Comparison of ENCODE assay signal across 9 cellular contexts in the genomic region with DNA sequence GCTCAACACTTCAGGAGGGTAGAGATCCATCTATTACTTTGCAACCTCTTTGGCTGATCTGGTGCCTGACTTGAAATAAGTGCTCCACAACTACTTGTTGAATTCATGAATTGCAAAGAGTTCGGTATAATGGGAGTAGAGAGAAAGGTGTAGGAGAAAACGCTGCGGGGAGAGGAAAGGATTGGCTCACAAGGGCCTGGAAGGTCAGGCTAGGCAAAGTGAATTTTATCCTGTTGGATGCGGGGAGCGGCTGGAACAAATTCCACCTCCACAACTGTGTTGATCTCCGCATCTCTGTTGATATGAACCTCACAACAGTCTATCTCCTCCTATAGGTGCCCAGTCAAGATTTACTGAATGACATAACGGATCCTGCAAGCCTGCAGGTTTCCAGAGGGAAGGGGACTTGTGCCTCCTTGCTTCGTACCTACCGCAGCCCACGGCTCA. TPM values are rescaled to one million over a fixed set of nuclear protein-coding genes. Genes with fewer than 3 reads are reported as not detected.
DNase-seq lines count a peak whose midpoint lies in the region; ATAC-seq and TF ChIP-seq lines count a peak whose summit lies in the region.
"Had no signal": no experiment of that assay in that cellular context is flagged by ENCODE, and none has a peak within 500 bp of the region (broad histone marks: within the 10 kb centered on the region; RNA-seq: fewer than 3 reads in every experiment).

No MANE protein-coding gene starts in this region.

- H3K36me3 ChIP-seq in HUES6 (ENCODE audit: control insufficient read depth, insufficient read depth, low read length) (peaks cover 22% of the 10 kb centered on the region), breast epithelium (no peaks in the 10 kb centered on the region), lung (ENCODE audit: control insufficient read depth in 2 of 2, insufficient read depth in 2 of 2, low read length in 2 of 2) (no peaks in the 10 kb centered on the region), upper lobe of right lung (peaks cover 7% of the 10 kb centered on the region)

- DNase-seq in COLO829 (ENCODE audit: low spot score) (peak; percentile 12), breast epithelium (ENCODE audit: low spot score in 2 of 2) (no peak), lung (ENCODE audit: low spot score) (no peak), upper lobe of right lung (no peak)
- no peak for DNase-seq in activated CD8-positive, alpha-beta memory T cell treated with anti-CD3 and anti-CD28 coated beads, Interleukin-2, amount 50 U/mL, for 4 hours
- DNase-seq in activated CD4-positive, CD25-positive, alpha-beta regulatory T cell treated with anti-CD3 and anti-CD28 coated beads, Interleukin-2, amount 50 U/mL, for 72 hours, result no peak

- intact Hi-C loops in breast epithelium (cut with DNase I; ENCODE audit: low total_unique reads) (no loop called here), upper lobe of right lung (cut with DNase I) (no loop called here)

- no peak for TF ChIP-seq CTCF in breast epithelium (IDR thresholded peaks at IDR 0.05)
- no peak for TF ChIP-seq CTCF in lung (IDR thresholded peaks at IDR 0.05; ENCODE audit: control extremely low read depth, extremely low read depth)
- no peak for TF ChIP-seq CTCF in upper lobe of right lung (IDR thresholded peaks at IDR 0.05)

- no peaks in the 10 kb centered on the region for H3K9me3 ChIP-seq in HUES6 (ENCODE audit: control insufficient read depth, insufficient read depth, low read depth, low read length)
- no peaks in the 10 kb centered on the region for H3K9me3 ChIP-seq in breast epithelium
- no peaks in the 10 kb centered on the region for H3K9me3 ChIP-seq in lung (ENCODE audit: control insufficient read depth in 2 of 2, insufficient read depth in 1 of 2, low read length in 1 of 2)
- no peaks in the 10 kb centered on the region for H3K9me3 ChIP-seq in upper lobe of right lung

- WGBS in lung, 2 donors, result 3% methylated on average over 10 of the region's 10 CpGs

- H3K4me1 ChIP-seq in HUES6 (ENCODE audit: control insufficient read depth, insufficient read depth, low read length) (peaks cover 9% of the 10 kb centered on the region; the same call in 1 of the 2 replicates), breast epithelium (peaks cover 0 to 6% of the 10 kb centered on the region in 2 donors), lung (ENCODE audit: control insufficient read depth in 2 of 2, insufficient read depth in 2 of 2, low read length in 2 of 2) (peaks cover 1 to 9% of the 10 kb centered on the region in 2 donors), upper lobe of right lung (peaks cover 12% of the 10 kb centered on the region)

- H3K27ac ChIP-seq in HUES6 (ENCODE audit: low read depth, low read length), result no peak overlapping the region
- peak overlapping the region; percentile 68 to 87 for H3K27ac ChIP-seq in breast epithelium
- peak overlapping the region; percentile 78 to 79 for H3K27ac ChIP-seq in lung (ENCODE audit: low read depth in 1 of 2, low read length in 1 of 2)
- peak overlapping the region; percentile 86 for H3K27ac ChIP-seq in upper lobe of right lung

- no peak for TF ChIP-seq POLR2A in breast epithelium (IDR thresholded peaks at IDR 0.05)

- ATAC-seq in lung (ENCODE audit: insufficient read depth, low FRiP score) (no peak), upper lobe of right lung (no peak), GM21825 (IDR thresholded peaks at IDR 0.05; ENCODE audit: unreplicated experiment) (no peak)

- H3K27me3 ChIP-seq in HUES6 (ENCODE audit: control insufficient read depth, insufficient read depth, low read length) (no peaks in the 10 kb centered on the region), breast epithelium (no peaks in the 10 kb centered on the region), lung (ENCODE audit: control insufficient read depth, insufficient read depth) (no peaks in the 10 kb centered on the region), upper lobe of right lung (no peaks in the 10 kb centered on the region)

- H3K9ac ChIP-seq in HUES6 (ENCODE audit: low read length), result peak overlapping the region; percentile 71

- H3K4me3 ChIP-seq in HUES6 (ENCODE audit: low read depth, low read length) (peak overlapping the region; percentile 97), breast epithelium (peak overlapping the region; percentile 74 to 99 (median 95)), lung (peak overlapping the region; percentile 92), upper lobe of right lung (peak overlapping the region; percentile 100)

RNA-seq across cellular contexts. Expression of gene SLX4, which starts 0.7 kb away (rescaled TPM):
- total RNA-seq in breast epithelium (1 to 10 TPM; 3.0 to 4.3 (median 3.7) TPM), lung (1 to 10 TPM; 4.4 to 7.0 TPM), upper lobe of right lung (5.1 TPM)
- 1 to 10 TPM; 2.4 to 2.9 TPM for polyA plus RNA-seq in lung

RNA-seq across cellular contexts. Expression of gene NLRC3, which starts 33.5 kb away (rescaled TPM):
- total RNA-seq in breast epithelium (1 to 10 TPM in 2 of 3 donors, under 1 TPM in 1; 0.64 to 1.6 (median 1.3) TPM), lung (1 to 10 TPM; 3.6 to 4.4 TPM), upper lobe of right lung (5.5 TPM)
- 1 to 10 TPM; 1.1 to 1.4 TPM for polyA plus RNA-seq in lung
- total RNA-seq: NCI-H460 had no signal

RNA-seq across cellular contexts. Expression of gene DNASE1, which starts 43.8 kb away (rescaled TPM):
- total RNA-seq in breast epithelium (10 to 100 TPM; 15.8 to 30.0 (median 23.6) TPM), lung (10 to 100 TPM in 1 of 2 donors, 1 to 10 TPM in 1; 9.3 to 39.5 TPM), upper lobe of right lung (18.4 TPM)
- polyA plus RNA-seq in lung, result 1 to 10 TPM; 5.5 to 7.4 TPM
